17 cellular contexts compared by ENCODE assay signal in the genomic region with DNA sequence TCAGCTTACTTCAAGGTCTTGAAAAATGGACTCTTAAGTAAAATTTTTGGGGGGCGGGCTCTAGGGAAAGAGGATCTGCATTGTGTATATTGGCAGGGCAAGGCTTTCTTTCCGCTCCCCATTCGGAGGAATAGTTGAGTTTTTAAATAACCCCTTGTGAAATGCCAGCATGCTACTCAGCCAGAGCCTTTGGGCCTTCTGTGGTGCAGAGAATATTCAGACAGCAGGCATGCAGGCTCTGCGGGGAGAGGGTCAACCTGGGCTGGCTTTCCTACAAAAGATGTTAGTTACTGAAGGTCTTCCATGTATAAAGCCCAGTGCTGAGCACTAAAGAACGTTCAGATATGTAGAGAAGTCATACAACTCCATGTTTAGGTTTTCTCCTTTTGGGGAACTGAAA. TPM values are rescaled to one million over a fixed set of nuclear protein-coding genes. Genes with fewer than 3 reads are reported as not detected.
DNase-seq lines count a peak whose midpoint lies in the region; ATAC-seq and TF ChIP-seq lines count a peak whose summit lies in the region.
"Had no signal": no experiment of that assay in that cellular context is flagged by ENCODE, and none has a peak within 500 bp of the region (broad histone marks: within the 10 kb centered on the region; RNA-seq: fewer than 3 reads in every experiment).

No MANE protein-coding gene starts in this region.

- WGBS in esophagus muscularis mucosa = 28% methylated on average over 5 of the region's 5 CpGs
- 68 to 72% methylated on average over 5 of the region's 5 CpGs for WGBS in upper lobe of left lung, 2 donors

- TF ChIP-seq CTCF in PC-9 (conservative IDR thresholded peaks at IDR 0.05) (no peak), esophagus muscularis mucosa (IDR thresholded peaks at IDR 0.05) (no peak), upper lobe of left lung (IDR thresholded peaks at IDR 0.05) (no peak)

- no peak overlapping the region for H3K4me3 ChIP-seq in PC-9
- H3K4me3 ChIP-seq in esophagus muscularis mucosa = peak overlapping the region; percentile 3 to 27 (median 14)
- H3K4me3 ChIP-seq in muscle layer of duodenum (ENCODE audit: low read depth in 1 of 2, low read length in 2 of 2) = peak overlapping the region in 1 of 2 donors; percentile 7
- no peak overlapping the region for H3K4me3 ChIP-seq in upper lobe of left lung
- H3K4me3 ChIP-seq: BLaER1 had no signal

- H4K20me1 ChIP-seq in PC-9 (ENCODE audit: insufficient read depth) = no peaks in the 10 kb centered on the region
- H4K20me1 ChIP-seq: BLaER1 had no signal

- POLR2A ChIA-PET in PC-9 (lab: Charles Lee; ENCODE audit: unreplicated experiment) = no interaction called here

- peak overlapping the region; percentile 63; the same call in 1 of the 2 replicates for H2AFZ ChIP-seq in PC-9

- TF ChIP-seq POLR2A in esophagus muscularis mucosa (IDR thresholded peaks at IDR 0.05; ENCODE audit: low read depth) (no peak), upper lobe of left lung (IDR thresholded peaks at IDR 0.05) (no peak)

- no peak for DNase-seq in PC-9
- DNase-seq in esophagus muscularis mucosa (ENCODE audit: extremely low spot score) = no peak
- no peak for DNase-seq in upper lobe of left lung
- no peak for DNase-seq in mesenteric fat pad (ENCODE audit: low spot score)
- no peak for DNase-seq in NCI-H69 (lab: John Stamatoyannopoulos, UW)
- no peak for DNase-seq in cortex of kidney (lab: John Stamatoyannopoulos, UW)
- DNase-seq: activated CD4-positive, CD25-positive, alpha-beta regulatory T cell; DMS 273 treated with DMSO at 0.1 percent for 48 hours; Kasumi-1; NCI-H1105 treated with DMSO at 0.1 percent for 48 hours; NCI-H2107; NCI-H524 treated with DMSO at 0.1 percent for 48 hours; retina; SIG-M5; T-helper 2 cell had no signal

- no peak for ATAC-seq in upper lobe of left lung (ENCODE audit: low FRiP score in 2 of 2)

- H3K36me3 ChIP-seq in PC-9 (ENCODE audit: low read depth) (no peaks in the 10 kb centered on the region), esophagus muscularis mucosa (no peaks in the 10 kb centered on the region), muscle layer of duodenum (ENCODE audit: control insufficient read depth in 1 of 2, insufficient read depth in 2 of 2, low read length in 2 of 2) (no peaks in the 10 kb centered on the region), upper lobe of left lung (no peaks in the 10 kb centered on the region)
- H3K36me3 ChIP-seq: BLaER1 had no signal

- no peaks in the 10 kb centered on the region for H3K9me2 ChIP-seq in PC-9 (ENCODE audit: insufficient read depth)

- H3K27me3 ChIP-seq in PC-9 (ENCODE audit: insufficient read depth, low read depth) (no peaks in the 10 kb centered on the region), esophagus muscularis mucosa (no peaks in the 10 kb centered on the region), muscle layer of duodenum (ENCODE audit: low read depth, low read length) (no peaks in the 10 kb centered on the region), upper lobe of left lung (no peaks in the 10 kb centered on the region)
- H3K27me3 ChIP-seq: BLaER1 had no signal

- H3K4me1 ChIP-seq in PC-9 (replicated peaks; ENCODE audit: insufficient read depth) (peaks cover 13% of the 10 kb centered on the region), esophagus muscularis mucosa (peaks cover 17 to 59% (median 50%) of the 10 kb centered on the region in 4 donors), muscle layer of duodenum (ENCODE audit: control insufficient read depth in 1 of 2, insufficient read depth in 2 of 2, low read length in 2 of 2) (peaks cover 4 to 22% of the 10 kb centered on the region in 2 donors), upper lobe of left lung (no peaks in the 10 kb centered on the region)
- H3K4me1 ChIP-seq: BLaER1 had no signal

- H3K9me3 ChIP-seq in PC-9 (ENCODE audit: insufficient read depth, low read depth) (no peaks in the 10 kb centered on the region), esophagus muscularis mucosa (no peaks in the 10 kb centered on the region), muscle layer of duodenum (ENCODE audit: control insufficient read depth in 1 of 2, low read length in 2 of 2) (no peaks in the 10 kb centered on the region), upper lobe of left lung (no peaks in the 10 kb centered on the region)
- H3K9me3 ChIP-seq: BLaER1 had no signal

- intact Hi-C loops in PC-9 (cut with micrococcal nuclease; ENCODE audit: unreplicated experiment) = no loop called here
- intact Hi-C loops in esophagus muscularis mucosa (cut with DNase I) = no loop called here

- H3F3A ChIP-seq in PC-9 (ENCODE audit: insufficient read depth, low read depth) = no peaks in the 10 kb centered on the region; the same call in 1 of the 2 replicates

- H3K79me2 ChIP-seq in PC-9 (ENCODE audit: low read depth) = no peaks in the 10 kb centered on the region

- CTCF ChIA-PET in PC-9 (lab: Charles Lee) = no interaction called here

- no peak for TF ChIP-seq EP300 in esophagus muscularis mucosa (IDR thresholded peaks at IDR 0.05)
- TF ChIP-seq EP300 in upper lobe of left lung (IDR thresholded peaks at IDR 0.05) = no peak

- H3K4me2 ChIP-seq in PC-9 = peak overlapping the region; percentile 50; the same call in 1 of the 2 replicates
- H3K4me2 ChIP-seq: BLaER1 had no signal

- no TSS peak for BruUV-seq in PC-9 (replicated peaks; lab: Mats Ljungman, UMichigan)

- no peak overlapping the region for H3K27ac ChIP-seq in PC-9
- H3K27ac ChIP-seq in esophagus muscularis mucosa (replicated peaks in 1 of 4) = peak overlapping the region; percentile 66 to 79 (median 78)
- H3K27ac ChIP-seq in muscle layer of duodenum (ENCODE audit: low read length) = peak overlapping the region; percentile 33
- peak overlapping the region in 3 of 4 donors; percentile 5 to 27 (median 23) for H3K27ac ChIP-seq in upper lobe of left lung
- H3K27ac ChIP-seq: BLaER1 had no signal

RNA-seq across cellular contexts. Expression of a gene that starts 40.6 kb away (rescaled TPM):
- 3.2 and 5.0 TPM in 2 replicates for total RNA-seq in PC-9 (2021)
- total RNA-seq in esophagus muscularis mucosa = 10 to 100 TPM; 16.6 to 30.0 (median 21.8) TPM
- total RNA-seq in upper lobe of left lung = 10 to 100 TPM in 4 of 6 donors, 1 to 10 TPM in 2; 8.8 to 22.2 (median 11.7) TPM
- total RNA-seq in mesenteric fat pad = 5.8 TPM

Comparison
In these comparisons a context has a peak if more than half of its experiments do, and no peak if none do; other contexts are left out.
1. H3K4me3 ChIP-seq: peak in esophagus muscularis mucosa (4 of 4); none in PC-9 (single experiment) and upper lobe of left lung (0 of 4).